In the genomic region with DNA sequence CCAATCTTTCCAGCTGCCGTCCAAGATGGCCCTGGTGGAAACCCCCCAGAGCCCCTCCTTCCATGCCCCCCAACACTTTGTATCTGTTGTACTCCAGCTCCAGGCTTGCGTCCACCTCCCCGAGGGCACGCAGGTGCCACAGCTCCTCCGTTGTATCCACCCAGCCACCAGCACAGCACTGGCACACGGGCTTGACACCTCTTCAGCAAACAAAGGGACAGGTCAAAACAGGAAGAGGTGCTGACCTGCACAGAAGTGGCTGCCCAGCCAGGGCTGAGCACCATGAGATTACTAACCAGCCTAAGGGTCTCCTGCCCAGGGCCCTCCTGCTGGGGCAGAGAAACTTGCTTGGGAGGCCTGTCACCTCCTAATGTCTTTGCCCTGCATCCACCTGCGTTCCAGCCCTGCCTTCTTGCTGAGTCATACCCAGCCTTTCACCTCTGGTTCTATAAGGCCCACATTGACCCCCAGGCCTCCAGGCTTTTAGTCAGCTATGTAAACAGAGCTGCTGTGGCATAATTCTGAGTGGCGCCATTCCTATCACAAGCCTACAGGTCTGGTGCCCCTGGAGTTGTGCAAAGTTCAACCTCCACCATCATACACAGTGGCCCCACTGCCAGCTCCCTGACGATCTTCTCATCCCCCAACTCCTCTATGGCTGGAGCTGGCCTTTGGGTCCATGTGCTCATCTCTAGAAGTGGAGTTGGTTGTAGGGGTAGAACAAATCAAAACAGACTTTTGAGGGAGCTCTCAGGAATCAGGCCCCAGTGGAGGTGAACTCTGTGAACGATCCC, we compare ENCODE assay signal across 1 cellular context.
TF ChIP-seq lines count a peak whose summit lies in the region.

No MANE protein-coding gene starts in this region.

TF ChIP-seq in HepG2, 621 proteins besides CTCF, POLR2A, EP300 and RAD21 (continued from another document and continues in another):
- TF ChIP-seq NFAT5 (CRISPR knock-in tag; IDR thresholded peaks at IDR 0.05) (no peak), ZNF75D (CRISPR knock-in tag; IDR thresholded peaks at IDR 0.05; ENCODE audit: borderline replicate concordance) (no peak), TOE1 (CRISPR knock-in tag; IDR thresholded peaks at IDR 0.05) (no peak), ESRRA (CRISPR knock-in tag; IDR thresholded peaks at IDR 0.05; ENCODE audit: low read depth) (peak; percentile 66; the same call in 1 of the 2 replicates), TAF1 (CRISPR knock-in tag; IDR thresholded peaks at IDR 0.05) (no peak), ELF3 (CRISPR knock-in tag; IDR thresholded peaks at IDR 0.05) (peak; percentile 88), RNF2 (conservative IDR thresholded peaks at IDR 0.05; ENCODE audit: low read depth) (no peak), HIC2 (CRISPR knock-in tag; IDR thresholded peaks at IDR 0.05; ENCODE audit: low read depth) (peak; percentile 98), ZNF253 (CRISPR knock-in tag; IDR thresholded peaks at IDR 0.05; ENCODE audit: borderline replicate concordance) (no peak), USF2 (IDR thresholded peaks at IDR 0.05; ENCODE audit: low read depth, low read length) (no peak), USF2 (CRISPR knock-in tag; IDR thresholded peaks at IDR 0.05; ENCODE audit: borderline replicate concordance) (no peak), ZNF567 (CRISPR knock-in tag; IDR thresholded peaks at IDR 0.05; ENCODE audit: borderline replicate concordance) (no peak), ZNF121 (CRISPR knock-in tag; IDR thresholded peaks at IDR 0.05) (no peak; the same call in 1 of the 2 replicates), ZNF678 (CRISPR knock-in tag; IDR thresholded peaks at IDR 0.05) (no peak), NCOA5 (CRISPR knock-in tag; IDR thresholded peaks at IDR 0.05) (no peak), MXD4 (CRISPR knock-in tag; IDR thresholded peaks at IDR 0.05) (no peak), KDM5B (CRISPR knock-in tag; IDR thresholded peaks at IDR 0.05; ENCODE audit: borderline replicate concordance) (no peak), ZNF136 (CRISPR knock-in tag; IDR thresholded peaks at IDR 0.05; ENCODE audit: low read depth) (no peak), PBX3 (CRISPR knock-in tag; IDR thresholded peaks at IDR 0.05; ENCODE audit: borderline replicate concordance) (no peak), GATAD1 (CRISPR knock-in tag; IDR thresholded peaks at IDR 0.05) (peak; percentile 73), ZHX2 (IDR thresholded peaks at IDR 0.05; ENCODE audit: low read depth) (peak; percentile 56; the same call in 1 of the 2 replicates), ZHX2 (CRISPR knock-in tag; IDR thresholded peaks at IDR 0.05; ENCODE audit: borderline replicate concordance) (no peak), FOXA1 (IDR thresholded peaks at IDR 0.05) (peak; percentile 87), FOXA1 (CRISPR knock-in tag; IDR thresholded peaks at IDR 0.05) (peak; percentile 99), ZSCAN25 (CRISPR knock-in tag; IDR thresholded peaks at IDR 0.05) (no peak), ATF7-NPFF (CRISPR knock-in tag; IDR thresholded peaks at IDR 0.05; ENCODE audit: low read depth) (no peak), E2F1 (CRISPR knock-in tag; IDR thresholded peaks at IDR 0.05) (no peak), HOXA9 (CRISPR knock-in tag; IDR thresholded peaks at IDR 0.05; ENCODE audit: borderline replicate concordance) (no peak), ZBTB4 (CRISPR knock-in tag; IDR thresholded peaks at IDR 0.05; ENCODE audit: borderline replicate concordance) (no peak)
- TF ChIP-seq, protein P1, sequence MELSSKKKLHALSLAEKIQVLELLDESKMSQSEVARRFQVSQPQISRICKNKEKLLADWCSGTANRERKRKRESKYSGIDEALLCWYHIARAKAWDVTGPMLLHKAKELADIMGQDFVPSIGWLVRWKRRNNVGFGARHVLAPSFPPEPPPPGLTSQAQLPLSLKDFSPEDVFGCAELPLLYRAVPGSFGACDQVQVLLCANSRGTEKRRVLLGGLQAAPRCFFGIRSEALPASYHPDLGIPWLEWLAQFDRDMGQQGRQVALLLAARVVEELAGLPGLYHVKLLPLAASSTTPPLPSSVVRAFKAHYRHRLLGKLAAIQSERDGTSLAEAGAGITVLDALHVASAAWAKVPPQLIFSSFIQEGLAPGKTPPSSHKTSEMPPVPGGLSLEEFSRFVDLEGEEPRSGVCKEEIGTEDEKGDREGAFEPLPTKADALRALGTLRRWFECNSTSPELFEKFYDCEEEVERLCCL (CRISPR knock-in tag; IDR thresholded peaks at IDR 0.05; ENCODE audit: borderline replicate concordance): no peak; the same call in 1 of the 2 replicates
